24 cellular contexts compared by ENCODE assay signal in the genomic region with DNA sequence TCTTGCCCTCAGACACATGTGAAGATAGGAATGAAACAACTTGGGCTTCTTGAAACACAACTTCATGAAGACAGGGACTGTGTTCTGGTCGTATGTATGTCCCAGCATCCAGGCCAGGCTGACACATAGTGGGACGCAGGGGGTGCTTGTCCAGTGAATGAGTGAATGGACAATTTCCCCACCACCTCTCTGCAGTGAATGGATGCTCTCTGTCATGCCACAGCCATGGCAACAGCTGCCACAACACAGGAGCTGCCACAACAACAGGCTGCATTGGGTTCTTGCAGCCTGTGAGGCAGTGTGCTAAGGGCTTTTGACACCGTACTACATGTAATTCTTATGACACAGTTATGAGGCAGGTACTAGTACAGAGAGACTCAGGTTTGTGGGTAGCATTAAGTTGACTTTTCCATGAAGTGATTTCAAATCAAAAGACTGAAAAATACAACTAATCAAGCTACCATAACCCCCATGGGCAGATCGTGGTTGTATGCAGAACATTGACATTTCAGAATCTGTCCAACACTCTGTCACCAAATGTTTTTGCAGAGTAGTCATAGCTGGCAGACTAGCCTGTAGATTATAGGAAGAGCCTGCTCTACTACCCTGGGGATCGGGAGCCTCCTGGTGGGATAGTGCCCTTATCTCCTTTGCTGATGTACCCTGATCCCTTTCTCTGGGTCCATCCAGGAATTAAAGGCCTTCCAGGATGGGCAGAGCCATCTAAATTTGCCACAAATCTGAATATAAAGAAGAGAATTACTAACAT. TPM values are rescaled to one million over a fixed set of nuclear protein-coding genes. Genes with fewer than 3 reads are reported as not detected.
DNase-seq lines count a peak whose midpoint lies in the region; ATAC-seq, FAIRE-seq and TF ChIP-seq lines count a peak whose summit lies in the region.
"Had no signal": no experiment of that assay in that cellular context is flagged by ENCODE, and none has a peak within 500 bp of the region (broad histone marks: within the 10 kb centered on the region; RNA-seq: fewer than 3 reads in every experiment).

No MANE protein-coding gene starts in this region.

- H3K9me3 ChIP-seq in right atrium auricular region (no peaks in the 10 kb centered on the region), left ventricle myocardium inferior (replicated peaks) (no peaks in the 10 kb centered on the region)
- H3K9me3 ChIP-seq: BLaER1 treated with 17β-estradiol and CSF1 and Interleukin-3, amounts not matched to agents 10 nM and 100 nM; left lung; SJCRH30; spleen; suprapubic skin had no signal

- TF ChIP-seq CTCF in right atrium auricular region (IDR thresholded peaks at IDR 0.05): peak in 1 of 2 donors; percentile 39
- peak; percentile 20 for TF ChIP-seq CTCF in left ventricle myocardium inferior (IDR thresholded peaks at IDR 0.05; ENCODE audit: borderline replicate concordance)

- H3K27ac ChIP-seq in right atrium auricular region (peak overlapping the region in 1 of 2 donors; percentile 24), left ventricle myocardium inferior (replicated peaks) (peak overlapping the region; percentile 66)
- H3K27ac ChIP-seq: BLaER1 treated with 17β-estradiol and CSF1 and Interleukin-3, amounts not matched to agents 10 nM and 100 nM; hepatocyte; left lung; SJCRH30; spleen; suprapubic skin had no signal

- DNase-seq in Right ventricle myocardium superior: peak; percentile 45
- DNase-seq in right atrium auricular region (ENCODE audit: low spot score): no peak
- peak; percentile 3 for DNase-seq in NCI-H774 (lab: John Stamatoyannopoulos, UW)
- DNase-seq in left ventricle myocardium inferior: peak; percentile 22
- no peak for DNase-seq in inferior parietal cortex (ENCODE audit: extremely low spot score)
- DNase-seq in activated naive CD4-positive, alpha-beta T cell (lab: John Stamatoyannopoulos, UW): no peak
- DNase-seq in HTR-8/SVneo (ENCODE audit: insufficient read length, low spot score): no peak
- DNase-seq: ACHN; activated CD4-positive, alpha-beta memory T cell treated with anti-CD3 and anti-CD28 coated beads, Interleukin-2, amount 10 ng/mL, durations not matched to agents 7 days and 5 days; activated naive CD8-positive, alpha-beta T cell treated with anti-CD3 and anti-CD28 coated beads for 36 hours; Calu3; effector CD4-positive, alpha-beta T cell; foreskin fibroblast; IMR-90; left lung; naive thymus-derived CD8-positive, alpha-beta T cell; SJCRH30; spleen; stimulated activated CD4-positive, alpha-beta T cell treated with anti-CD3 and anti-CD28 coated beads, Interleukin-2, amount 100 ng/mL, for 48 hours; T-helper 1 cell had no signal

- peaks cover 0 to 31% of the 10 kb centered on the region in 2 donors for H3K4me1 ChIP-seq in right atrium auricular region
- H3K4me1 ChIP-seq in left ventricle myocardium inferior: peaks cover 34% of the 10 kb centered on the region
- H3K4me1 ChIP-seq: BLaER1 treated with 17β-estradiol and CSF1 and Interleukin-3, amounts not matched to agents 10 nM and 100 nM; left lung; SJCRH30; spleen; suprapubic skin had no signal

- intact Hi-C loops in Right ventricle myocardium superior (cut with DNase I): no loop called here
- intact Hi-C loops in left ventricle myocardium inferior (cut with micrococcal nuclease): no loop called here

- H3K4me3 ChIP-seq in right atrium auricular region: no peak overlapping the region
- H3K4me3 ChIP-seq in left ventricle myocardium inferior: no peak overlapping the region
- H3K4me3 ChIP-seq: BLaER1 treated with 17β-estradiol and CSF1 and Interleukin-3, amounts not matched to agents 10 nM and 100 nM; hepatocyte; left lung; SJCRH30; spleen; suprapubic skin had no signal

- FAIRE-seq in HTR-8/SVneo (lab: Jason Lieb, UNC): no peak

- peak; percentile 91 for ATAC-seq in Right ventricle myocardium superior (ENCODE audit: poor library complexity)
- ATAC-seq: left lung; naive thymus-derived CD8-positive, alpha-beta T cell; stimulated activated effector memory CD8-positive, alpha-beta T cell treated with anti-CD3 and anti-CD28 coated beads, Interleukin-12 subunit alpha, Interleukin-12 subunit beta, amount 100 ng/mL, for 72 hours had no signal

- H3K36me3 ChIP-seq in right atrium auricular region (no peaks in the 10 kb centered on the region), left ventricle myocardium inferior (no peaks in the 10 kb centered on the region)
- H3K36me3 ChIP-seq: BLaER1 treated with 17β-estradiol and CSF1 and Interleukin-3, amounts not matched to agents 10 nM and 100 nM; left lung; SJCRH30; spleen; suprapubic skin had no signal

- H3K27me3 ChIP-seq in right atrium auricular region (no peaks in the 10 kb centered on the region), left ventricle myocardium inferior (ENCODE audit: low read depth) (no peaks in the 10 kb centered on the region)
- H3K27me3 ChIP-seq: BLaER1 treated with 17β-estradiol and CSF1 and Interleukin-3, amounts not matched to agents 10 nM and 100 nM; hepatocyte; left lung; SJCRH30; spleen; suprapubic skin had no signal

RNA-seq across cellular contexts. Expression of a gene that starts 40.8 kb away (rescaled TPM):
- total RNA-seq in Right ventricle myocardium superior: 7.8 TPM
- total RNA-seq in right atrium auricular region: 10 to 100 TPM; 13.6 to 28.3 TPM
- total RNA-seq in left ventricle myocardium inferior: 7.0 TPM
- total RNA-seq: activated CD4-positive, alpha-beta memory T cell treated with anti-CD3 and anti-CD28 coated beads, Interleukin-2, amount 10 ng/mL, durations not matched to agents 7 days and 5 days; naive thymus-derived CD8-positive, alpha-beta T cell had no signal

Comparison
In these comparisons a context has a peak if more than half of its experiments do, and no peak if none do; other contexts are left out.
1. DNase-seq: peak in Right ventricle myocardium superior (single experiment), NCI-H774 (single experiment) and left ventricle myocardium inferior (single experiment); none in right atrium auricular region (single experiment), inferior parietal cortex (single experiment), activated naive CD4-positive, alpha-beta T cell (0 of 4) and HTR-8/SVneo (single experiment).